ENCODE assay signal across 2 cellular contexts in the genomic region with DNA sequence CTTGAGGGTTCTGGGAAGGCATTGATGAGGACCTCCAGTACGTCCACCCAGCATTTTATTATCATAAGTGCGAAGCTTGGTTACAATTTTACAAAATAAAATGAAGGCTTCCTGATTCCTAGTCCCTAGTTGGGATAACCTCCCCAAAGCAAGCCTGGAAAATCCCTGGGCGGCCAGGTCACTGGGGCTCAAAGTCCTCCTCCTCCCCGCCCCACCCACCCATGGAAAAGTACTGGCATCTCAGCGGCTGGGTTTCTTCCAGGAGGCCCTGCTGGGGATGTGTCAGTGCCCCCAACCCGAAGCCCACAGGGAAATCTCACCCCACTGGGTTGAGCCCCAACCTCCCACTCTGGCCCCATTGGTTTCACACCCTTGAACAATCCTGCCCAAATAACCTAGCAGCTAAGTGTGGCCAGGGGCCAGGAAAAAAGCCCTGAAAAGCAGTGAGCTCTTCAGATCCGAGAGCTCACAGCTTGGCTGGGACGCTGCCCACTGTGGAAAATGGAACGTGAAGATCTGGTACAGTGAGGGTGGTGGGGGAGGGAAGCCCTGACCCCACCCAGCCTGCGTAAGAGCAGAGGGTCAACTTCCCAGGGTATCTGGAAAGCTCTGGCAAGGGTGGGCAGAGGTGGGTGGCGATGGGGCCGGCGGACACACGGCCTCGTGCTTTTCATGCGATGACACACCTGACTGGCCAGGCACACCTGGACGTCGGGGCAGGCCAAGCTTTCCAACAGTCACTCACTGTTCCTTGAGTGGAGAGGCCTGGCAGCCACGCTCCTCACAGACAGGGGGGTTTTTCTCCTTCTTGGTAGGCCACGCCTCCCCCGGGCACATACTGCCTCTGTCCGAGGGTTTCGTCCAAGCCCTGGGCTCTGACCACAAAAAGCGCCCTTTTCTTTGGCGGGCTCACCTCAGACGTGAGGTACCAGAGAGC.
TF ChIP-seq lines count a peak whose summit lies in the region.

No MANE protein-coding gene starts in this region.

TF ChIP-seq in GM23338, 12 proteins besides CTCF, POLR2A, EP300 and RAD21 (continued from another document):
- no peak for TF ChIP-seq JUNB (IDR thresholded peaks at IDR 0.05; ENCODE audit: unreplicated experiment)
- no peak for TF ChIP-seq ZNF331 (CRISPR knock-in tag; IDR thresholded peaks at IDR 0.05; ENCODE audit: low read depth)
- TF ChIP-seq EZH2phosphoT487 (IDR thresholded peaks at IDR 0.05; ENCODE audit: unreplicated experiment) = no peak
- no peak for TF ChIP-seq EZH2 (IDR thresholded peaks at IDR 0.05; ENCODE audit: low read depth, unreplicated experiment)
- TF ChIP-seq CREB1 (CRISPR knock-in tag; IDR thresholded peaks at IDR 0.05; ENCODE audit: low read depth) = no peak
TF ChIP-seq in GM23338: peak in this region for 0.

TF ChIP-seq in HepG2, 621 proteins besides CTCF, POLR2A, EP300 and RAD21 (continued from another document and continues in another):
- TF ChIP-seq ZNF232 (CRISPR knock-in tag; IDR thresholded peaks at IDR 0.05; ENCODE audit: borderline replicate concordance) (peak; percentile 10; the same call in 1 of the 2 replicates), ZNF292 (CRISPR knock-in tag; IDR thresholded peaks at IDR 0.05; ENCODE audit: borderline replicate concordance, low read depth) (0 out of 2 replicates have a peak, but pooled peaks have one; percentile 15), SIX1 (CRISPR knock-in tag; IDR thresholded peaks at IDR 0.05; ENCODE audit: borderline replicate concordance) (no peak; the same call in 1 of the 2 replicates), ZFP36 (IDR thresholded peaks at IDR 0.05; ENCODE audit: borderline replicate concordance, low read depth, low read length, partially characterized antibody) (no peak), KLF16 (CRISPR knock-in tag; IDR thresholded peaks at IDR 0.05) (no peak), HMG20A (CRISPR knock-in tag; IDR thresholded peaks at IDR 0.05; ENCODE audit: borderline replicate concordance) (peak; percentile 14; the same call in 1 of the 2 replicates), TCF12 (IDR thresholded peaks at IDR 0.05) (no peak), TCF12 (CRISPR knock-in tag; IDR thresholded peaks at IDR 0.05) (no peak), FOXK1 (CRISPR knock-in tag; IDR thresholded peaks at IDR 0.05; ENCODE audit: borderline replicate concordance, low read depth) (peak; percentile 7; the same call in 1 of the 2 replicates), ZNF510 (CRISPR knock-in tag; IDR thresholded peaks at IDR 0.05; ENCODE audit: low read depth) (peak; percentile 56; the same call in 1 of the 2 replicates), XBP1 (CRISPR knock-in tag; IDR thresholded peaks at IDR 0.05) (no peak), CAMTA2 (CRISPR knock-in tag; IDR thresholded peaks at IDR 0.05; ENCODE audit: borderline replicate concordance) (0 out of 2 replicates have a peak, but pooled peaks have one; percentile 58), ZNF264 (CRISPR knock-in tag; IDR thresholded peaks at IDR 0.05) (peak; percentile 80), RXRA (CRISPR knock-in tag; IDR thresholded peaks at IDR 0.05) (peak; percentile 45; the same call in 1 of the 2 replicates), MIER2 (CRISPR knock-in tag; IDR thresholded peaks at IDR 0.05) (peak; percentile 53; the same call in 1 of the 2 replicates), SP5 (CRISPR knock-in tag; IDR thresholded peaks at IDR 0.05; ENCODE audit: borderline replicate concordance, low read depth) (peak; percentile 70), AGO1 (IDR thresholded peaks at IDR 0.05; ENCODE audit: low read depth, low read length, poor library complexity, severe bottlenecking) (peak; percentile 54), HNF4A (CRISPR knock-in tag; IDR thresholded peaks at IDR 0.05) (peak; percentile 73), ZSCAN31 (CRISPR knock-in tag; IDR thresholded peaks at IDR 0.05; ENCODE audit: low read depth) (peak; percentile 74; the same call in 1 of the 2 replicates), ZNF891 (CRISPR knock-in tag; IDR thresholded peaks at IDR 0.05) (peak; percentile 94), RBFOX2 (IDR thresholded peaks at IDR 0.05; ENCODE audit: low read depth, low read length) (peak; percentile 72), SOX5 (CRISPR knock-in tag; IDR thresholded peaks at IDR 0.05; ENCODE audit: borderline replicate concordance) (peak; percentile 26; the same call in 1 of the 2 replicates), ZBTB7B (CRISPR knock-in tag; IDR thresholded peaks at IDR 0.05) (no peak; the same call in 1 of the 2 replicates), ZNF558 (CRISPR knock-in tag; IDR thresholded peaks at IDR 0.05; ENCODE audit: borderline replicate concordance) (0 out of 2 replicates have a peak, but pooled peaks have one; percentile 22), PRPF4 (IDR thresholded peaks at IDR 0.05; ENCODE audit: low read depth, low read length, poor library complexity, severe bottlenecking) (peak; percentile 13), ZNF180 (CRISPR knock-in tag; IDR thresholded peaks at IDR 0.05; ENCODE audit: borderline replicate concordance, low read depth) (no peak), MEIS2 (CRISPR knock-in tag; IDR thresholded peaks at IDR 0.05) (peak; percentile 24), ARNTL (CRISPR knock-in tag; IDR thresholded peaks at IDR 0.05) (peak; percentile 63; the same call in 1 of the 2 replicates), POLR2AphosphoS2 (IDR thresholded peaks at IDR 0.05; ENCODE audit: low read depth, low read length) (no peak), ZSCAN25 (CRISPR knock-in tag; IDR thresholded peaks at IDR 0.05) (peak; percentile 60; the same call in 1 of the 2 replicates), NFE2L2 (IDR thresholded peaks at IDR 0.05; ENCODE audit: low read length) (no peak), SRSF1 (optimal IDR thresholded peaks at IDR 0.05; ENCODE audit: low read depth, low read length) (peak; percentile 73), ZNF562 (CRISPR knock-in tag; IDR thresholded peaks at IDR 0.05; ENCODE audit: borderline replicate concordance) (no peak)
- TF ChIP-seq, protein P1, sequence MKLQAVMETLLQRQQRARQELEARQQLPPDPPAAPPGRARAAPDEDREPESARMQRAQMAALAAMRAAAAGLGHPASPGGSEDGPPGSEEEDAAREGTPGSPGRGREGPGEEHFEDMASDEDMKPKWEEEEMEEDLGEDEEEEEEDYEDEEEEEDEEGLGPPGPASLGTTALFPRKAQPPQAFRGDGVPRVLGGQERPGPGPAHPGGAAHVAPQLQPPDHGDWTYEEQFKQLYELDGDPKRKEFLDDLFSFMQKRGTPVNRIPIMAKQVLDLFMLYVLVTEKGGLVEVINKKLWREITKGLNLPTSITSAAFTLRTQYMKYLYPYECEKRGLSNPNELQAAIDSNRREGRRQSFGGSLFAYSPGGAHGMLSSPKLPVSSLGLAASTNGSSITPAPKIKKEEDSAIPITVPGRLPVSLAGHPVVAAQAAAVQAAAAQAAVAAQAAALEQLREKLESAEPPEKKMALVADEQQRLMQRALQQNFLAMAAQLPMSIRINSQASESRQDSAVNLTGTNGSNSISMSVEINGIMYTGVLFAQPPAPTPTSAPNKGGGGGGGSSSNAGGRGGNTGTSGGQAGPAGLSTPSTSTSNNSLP (IDR thresholded peaks at IDR 0.05; ENCODE audit: low read depth, low read length) = peak; percentile 40; the same call in 1 of the 2 replicates
- TF ChIP-seq, protein P2, sequence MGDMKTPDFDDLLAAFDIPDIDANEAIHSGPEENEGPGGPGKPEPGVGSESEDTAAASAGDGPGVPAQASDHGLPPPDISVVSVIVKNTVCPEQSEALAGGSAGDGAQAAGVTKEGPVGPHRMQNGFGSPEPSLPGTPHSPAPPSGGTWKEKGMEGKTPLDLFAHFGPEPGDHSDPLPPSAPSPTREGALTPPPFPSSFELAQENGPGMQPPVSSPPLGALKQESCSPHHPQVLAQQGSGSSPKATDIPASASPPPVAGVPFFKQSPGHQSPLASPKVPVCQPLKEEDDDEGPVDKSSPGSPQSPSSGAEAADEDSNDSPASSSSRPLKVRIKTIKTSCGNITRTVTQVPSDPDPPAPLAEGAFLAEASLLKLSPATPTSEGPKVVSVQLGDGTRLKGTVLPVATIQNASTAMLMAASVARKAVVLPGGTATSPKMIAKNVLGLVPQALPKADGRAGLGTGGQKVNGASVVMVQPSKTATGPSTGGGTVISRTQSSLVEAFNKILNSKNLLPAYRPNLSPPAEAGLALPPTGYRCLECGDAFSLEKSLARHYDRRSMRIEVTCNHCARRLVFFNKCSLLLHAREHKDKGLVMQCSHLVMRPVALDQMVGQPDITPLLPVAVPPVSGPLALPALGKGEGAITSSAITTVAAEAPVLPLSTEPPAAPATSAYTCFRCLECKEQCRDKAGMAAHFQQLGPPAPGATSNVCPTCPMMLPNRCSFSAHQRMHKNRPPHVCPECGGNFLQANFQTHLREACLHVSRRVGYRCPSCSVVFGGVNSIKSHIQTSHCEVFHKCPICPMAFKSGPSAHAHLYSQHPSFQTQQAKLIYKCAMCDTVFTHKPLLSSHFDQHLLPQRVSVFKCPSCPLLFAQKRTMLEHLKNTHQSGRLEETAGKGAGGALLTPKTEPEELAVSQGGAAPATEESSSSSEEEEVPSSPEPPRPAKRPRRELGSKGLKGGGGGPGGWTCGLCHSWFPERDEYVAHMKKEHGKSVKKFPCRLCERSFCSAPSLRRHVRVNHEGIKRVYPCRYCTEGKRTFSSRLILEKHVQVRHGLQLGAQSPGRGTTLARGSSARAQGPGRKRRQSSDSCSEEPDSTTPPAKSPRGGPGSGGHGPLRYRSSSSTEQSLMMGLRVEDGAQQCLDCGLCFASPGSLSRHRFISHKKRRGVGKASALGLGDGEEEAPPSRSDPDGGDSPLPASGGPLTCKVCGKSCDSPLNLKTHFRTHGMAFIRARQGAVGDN (CRISPR knock-in tag; IDR thresholded peaks at IDR 0.05) = peak; percentile 93
- TF ChIP-seq, protein P3, sequence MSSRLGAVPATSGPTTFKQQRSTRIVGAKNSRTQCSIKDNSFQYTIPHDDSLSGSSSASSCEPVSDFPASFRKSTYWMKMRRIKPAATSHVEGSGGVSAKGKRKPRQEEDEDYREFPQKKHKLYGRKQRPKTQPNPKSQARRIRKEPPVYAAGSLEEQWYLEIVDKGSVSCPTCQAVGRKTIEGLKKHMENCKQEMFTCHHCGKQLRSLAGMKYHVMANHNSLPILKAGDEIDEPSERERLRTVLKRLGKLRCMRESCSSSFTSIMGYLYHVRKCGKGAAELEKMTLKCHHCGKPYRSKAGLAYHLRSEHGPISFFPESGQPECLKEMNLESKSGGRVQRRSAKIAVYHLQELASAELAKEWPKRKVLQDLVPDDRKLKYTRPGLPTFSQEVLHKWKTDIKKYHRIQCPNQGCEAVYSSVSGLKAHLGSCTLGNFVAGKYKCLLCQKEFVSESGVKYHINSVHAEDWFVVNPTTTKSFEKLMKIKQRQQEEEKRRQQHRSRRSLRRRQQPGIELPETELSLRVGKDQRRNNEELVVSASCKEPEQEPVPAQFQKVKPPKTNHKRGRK (CRISPR knock-in tag; IDR thresholded peaks at IDR 0.05) = 0 out of 2 replicates have a peak, but pooled peaks have one; percentile 40
- TF ChIP-seq, protein P4, sequence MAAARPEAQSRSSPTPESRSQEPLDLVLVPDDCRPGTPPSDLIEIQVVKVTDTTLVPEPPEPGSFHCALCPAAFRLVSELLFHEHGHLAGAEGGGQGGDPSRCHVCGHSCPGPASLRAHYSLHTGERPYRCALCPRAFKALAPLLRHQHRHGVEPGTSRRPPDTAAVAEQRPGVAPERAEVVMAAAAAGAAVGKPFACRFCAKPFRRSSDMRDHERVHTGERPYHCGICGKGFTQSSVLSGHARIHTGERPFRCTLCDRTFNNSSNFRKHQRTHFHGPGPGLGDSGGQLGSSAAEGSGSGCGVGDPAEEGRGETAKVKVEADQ (CRISPR knock-in tag; IDR thresholded peaks at IDR 0.05; ENCODE audit: borderline replicate concordance) = peak; percentile 38; the same call in 1 of the 2 replicates
- TF ChIP-seq, protein P5, sequence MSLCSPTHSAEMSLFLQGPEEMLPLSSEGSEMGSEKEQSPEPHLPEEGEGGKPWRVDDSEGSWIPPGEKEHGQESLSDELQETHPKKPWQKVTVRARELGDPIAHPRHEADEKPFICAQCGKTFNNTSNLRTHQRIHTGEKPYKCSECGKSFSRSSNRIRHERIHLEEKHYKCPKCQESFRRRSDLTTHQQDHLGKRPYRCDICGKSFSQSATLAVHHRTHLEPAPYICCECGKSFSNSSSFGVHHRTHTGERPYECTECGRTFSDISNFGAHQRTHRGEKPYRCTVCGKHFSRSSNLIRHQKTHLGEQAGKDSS (CRISPR knock-in tag; IDR thresholded peaks at IDR 0.05; ENCODE audit: borderline replicate concordance, low read depth) = peak; percentile 18; the same call in 1 of the 2 replicates
- TF ChIP-seq, protein P6, sequence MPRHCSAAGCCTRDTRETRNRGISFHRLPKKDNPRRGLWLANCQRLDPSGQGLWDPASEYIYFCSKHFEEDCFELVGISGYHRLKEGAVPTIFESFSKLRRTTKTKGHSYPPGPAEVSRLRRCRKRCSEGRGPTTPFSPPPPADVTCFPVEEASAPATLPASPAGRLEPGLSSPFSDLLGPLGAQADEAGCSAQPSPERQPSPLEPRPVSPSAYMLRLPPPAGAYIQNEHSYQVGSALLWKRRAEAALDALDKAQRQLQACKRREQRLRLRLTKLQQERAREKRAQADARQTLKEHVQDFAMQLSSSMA (CRISPR knock-in tag; IDR thresholded peaks at IDR 0.05) = 0 out of 2 replicates have a peak, but pooled peaks have one; percentile 27
- TF ChIP-seq, protein P7, sequence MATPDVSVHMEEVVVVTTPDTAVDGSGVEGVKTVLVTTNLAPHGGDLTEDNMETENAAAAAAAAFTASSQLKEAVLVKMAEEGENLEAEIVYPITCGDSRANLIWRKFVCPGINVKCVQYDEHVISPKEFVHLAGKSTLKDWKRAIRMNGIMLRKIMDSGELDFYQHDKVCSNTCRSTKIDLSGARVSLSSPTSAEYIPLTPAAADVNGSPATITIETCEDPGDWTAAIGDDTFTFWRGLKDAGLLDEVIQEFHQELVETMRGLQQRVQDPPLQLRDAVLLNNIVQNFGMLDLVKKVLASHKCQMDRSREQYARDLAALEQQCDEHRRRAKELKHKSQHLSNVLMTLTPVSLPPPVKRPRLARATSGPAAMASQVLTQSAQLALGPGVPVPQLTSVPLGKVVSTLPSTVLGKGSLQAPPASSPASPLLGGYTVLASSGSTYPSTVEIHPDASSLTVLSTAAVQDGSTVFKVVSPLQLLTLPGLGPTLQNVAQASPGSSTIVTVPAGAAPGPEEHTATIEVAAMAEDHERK (CRISPR knock-in tag; IDR thresholded peaks at IDR 0.05; ENCODE audit: low read depth) = no peak
- TF ChIP-seq, protein P8, sequence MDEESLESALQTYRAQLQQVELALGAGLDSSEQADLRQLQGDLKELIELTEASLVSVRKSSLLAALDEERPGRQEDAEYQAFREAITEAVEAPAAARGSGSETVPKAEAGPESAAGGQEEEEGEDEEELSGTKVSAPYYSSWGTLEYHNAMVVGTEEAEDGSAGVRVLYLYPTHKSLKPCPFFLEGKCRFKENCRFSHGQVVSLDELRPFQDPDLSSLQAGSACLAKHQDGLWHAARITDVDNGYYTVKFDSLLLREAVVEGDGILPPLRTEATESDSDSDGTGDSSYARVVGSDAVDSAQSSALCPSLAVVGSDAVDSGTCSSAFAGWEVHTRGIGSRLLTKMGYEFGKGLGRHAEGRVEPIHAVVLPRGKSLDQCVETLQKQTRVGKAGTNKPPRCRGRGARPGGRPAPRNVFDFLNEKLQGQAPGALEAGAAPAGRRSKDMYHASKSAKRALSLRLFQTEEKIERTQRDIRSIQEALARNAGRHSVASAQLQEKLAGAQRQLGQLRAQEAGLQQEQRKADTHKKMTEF (CRISPR knock-in tag; IDR thresholded peaks at IDR 0.05) = 0 out of 2 replicates have a peak, but pooled peaks have one; percentile 20
- TF ChIP-seq, protein P9, sequence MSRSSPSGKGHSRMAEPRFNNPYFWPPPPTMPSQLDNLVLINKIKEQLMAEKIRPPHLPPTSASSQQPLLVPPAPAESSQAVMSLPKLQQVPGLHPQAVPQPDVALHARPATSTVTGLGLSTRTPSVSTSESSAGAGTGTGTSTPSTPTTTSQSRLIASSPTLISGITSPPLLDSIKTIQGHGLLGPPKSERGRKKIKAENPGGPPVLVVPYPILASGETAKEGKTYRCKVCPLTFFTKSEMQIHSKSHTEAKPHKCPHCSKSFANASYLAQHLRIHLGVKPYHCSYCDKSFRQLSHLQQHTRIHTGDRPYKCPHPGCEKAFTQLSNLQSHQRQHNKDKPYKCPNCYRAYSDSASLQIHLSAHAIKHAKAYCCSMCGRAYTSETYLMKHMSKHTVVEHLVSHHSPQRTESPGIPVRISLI (CRISPR knock-in tag; IDR thresholded peaks at IDR 0.05; ENCODE audit: borderline replicate concordance) = peak; percentile 53; the same call in 1 of the 2 replicates
